ENCODE assay signal across 27 cellular contexts in the genomic region with DNA sequence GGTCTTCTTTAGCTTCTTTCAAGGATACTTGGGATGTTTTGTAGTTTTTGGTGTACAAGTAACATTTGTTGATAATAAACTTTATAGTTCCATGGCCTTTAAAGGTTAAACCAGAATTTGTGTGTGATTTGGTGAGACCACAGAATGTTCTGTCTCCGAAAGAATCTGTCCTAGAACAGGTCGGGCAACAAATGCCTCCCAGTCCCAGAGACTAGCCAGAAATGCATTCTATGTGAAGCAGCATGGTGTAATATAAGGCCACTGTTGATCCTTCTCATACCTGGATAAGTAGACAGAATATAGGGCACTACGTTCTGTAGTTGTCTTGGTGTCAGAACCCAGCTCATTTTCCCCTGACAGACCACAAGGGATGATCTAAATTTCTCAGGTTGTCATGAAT. TPM values are rescaled to one million over a fixed set of nuclear protein-coding genes. Genes with fewer than 3 reads are reported as not detected.
A peak's percentile ranks its signal among the peaks of the same experiment; 100 is the strongest.
DNase-seq lines count a peak whose midpoint lies in the region; ATAC-seq, FAIRE-seq and TF ChIP-seq lines count a peak whose summit lies in the region.
"Had no signal": no experiment of that assay in that cellular context is flagged by ENCODE, and none has a peak within 500 bp of the region (broad histone marks: within the 10 kb centered on the region; RNA-seq: fewer than 3 reads in every experiment).

No MANE protein-coding gene starts in this region.

- no peaks in the 10 kb centered on the region for H3K36me3 Mint-ChIP-seq in activated CD4-positive, alpha-beta T cell treated with anti-CD3 and anti-CD28 coated beads, Interleukin-2, amount 10 ng/mL, durations not matched to agents 24 days and 14 days (ENCODE audit: low read depth)
- H3K36me3 Mint-ChIP-seq: CD14-positive monocyte had no signal

- H2BK12ac ChIP-seq in trophoblast cell (ENCODE audit: low read length) = no peak overlapping the region

- no peak overlapping the region for H3K23ac ChIP-seq in trophoblast cell (ENCODE audit: low read length)

- H3K36me3 ChIP-seq in bronchial epithelial cell (ENCODE audit: control insufficient read depth, insufficient read depth, low read length) = no peaks in the 10 kb centered on the region
- H3K36me3 ChIP-seq in trophoblast cell (ENCODE audit: control insufficient read depth in 1 of 2, insufficient read depth in 2 of 2, low read length in 2 of 2) = no peaks in the 10 kb centered on the region
- H3K36me3 ChIP-seq: BE2C; BLaER1 treated with 17β-estradiol and CSF1 and Interleukin-3, amounts not matched to agents 10 nM and 100 nM had no signal

- no peak overlapping the region for H4K12ac ChIP-seq in trophoblast cell (ENCODE audit: low read depth, low read length)

- H3K4me3 ChIP-seq in bronchial epithelial cell (ENCODE audit: low read depth, low read length) (no peak overlapping the region), trophoblast cell (ENCODE audit: low read depth, low read length) (no peak overlapping the region)
- H3K4me3 ChIP-seq: A549; BLaER1 treated with 17β-estradiol and CSF1 and Interleukin-3, amounts not matched to agents 10 nM and 100 nM; GM23248 had no signal

- WGBS in trophoblast cell (ENCODE audit: extremely low coverage, insufficient coverage, insufficient read length) = no CpG with 5 or more reads among the region's 3 CpGs

- H4K8ac ChIP-seq in trophoblast cell (ENCODE audit: low read depth, low read length) = no peak overlapping the region

- no peaks in the 10 kb centered on the region for H3K79me2 ChIP-seq in trophoblast cell (ENCODE audit: control insufficient read depth, insufficient read depth, low read length, poor library complexity)

- no peak overlapping the region for H3K27ac ChIP-seq in trophoblast cell (ENCODE audit: low read depth, low read length)
- H3K27ac ChIP-seq: A549; BLaER1 treated with 17β-estradiol and CSF1 and Interleukin-3, amounts not matched to agents 10 nM and 100 nM; GM23248 had no signal

- no peak for TF ChIP-seq CTCF in bronchial epithelial cell (IDR thresholded peaks at IDR 0.05; ENCODE audit: insufficient read depth, low read length, severe bottlenecking)

- FAIRE-seq in bronchial epithelial cell (lab: Jason Lieb, UNC) = peak; percentile 40
- FAIRE-seq: A549, D721Med, GM12891, GM18507, H1 had no signal

- H3K4ac ChIP-seq in trophoblast cell (ENCODE audit: low read depth, low read length) = no peak overlapping the region

- no peaks in the 10 kb centered on the region for H3K9me3 Mint-ChIP-seq in activated CD4-positive, alpha-beta T cell treated with anti-CD3 and anti-CD28 coated beads, Interleukin-2, amount 10 ng/mL, durations not matched to agents 24 days and 14 days
- H3K9me3 Mint-ChIP-seq: CD4-positive, alpha-beta T cell; CD8-positive, alpha-beta memory T cell had no signal

- H3K14ac ChIP-seq in trophoblast cell (ENCODE audit: low read length) = no peak overlapping the region

- H3K4me1 Mint-ChIP-seq in activated CD4-positive, alpha-beta T cell treated with anti-CD3 and anti-CD28 coated beads, Interleukin-2, amount 10 ng/mL, durations not matched to agents 24 days and 14 days = peaks cover 3% of the 10 kb centered on the region

- no peak overlapping the region for H2BK5ac ChIP-seq in trophoblast cell (ENCODE audit: low read depth, low read length, poor library complexity)

- H3K4me3 Mint-ChIP-seq in activated CD4-positive, alpha-beta T cell treated with anti-CD3 and anti-CD28 coated beads, Interleukin-2, amount 10 ng/mL, durations not matched to agents 24 days and 14 days = no peak overlapping the region
- H3K4me3 Mint-ChIP-seq: CD14-positive monocyte; CD4-positive, alpha-beta T cell; CD8-positive, alpha-beta memory T cell had no signal

- no peaks in the 10 kb centered on the region for H3K27me3 ChIP-seq in bronchial epithelial cell (ENCODE audit: control insufficient read depth, insufficient read depth, low read length)
- H3K27me3 ChIP-seq in trophoblast cell (ENCODE audit: insufficient read depth, low read length) = no peaks in the 10 kb centered on the region
- H3K27me3 ChIP-seq: BLaER1 treated with 17β-estradiol and CSF1 and Interleukin-3, amounts not matched to agents 10 nM and 100 nM had no signal

- H3K79me1 ChIP-seq in trophoblast cell (ENCODE audit: low read length) = no peaks in the 10 kb centered on the region

- H2AFZ ChIP-seq in trophoblast cell (ENCODE audit: insufficient read depth, low read length, poor library complexity) = no peak overlapping the region
- H2AFZ ChIP-seq: GM23248 had no signal

- ATAC-seq in GM21367 (IDR thresholded peaks at IDR 0.05; ENCODE audit: unreplicated experiment) (no peak), GM21786 (IDR thresholded peaks at IDR 0.05; ENCODE audit: unreplicated experiment) (no peak)
- ATAC-seq: A549 had no signal

- H4K91ac ChIP-seq in trophoblast cell (ENCODE audit: low read depth, low read length) = no peak overlapping the region

- no peaks in the 10 kb centered on the region for H3K9me3 ChIP-seq in trophoblast cell (ENCODE audit: insufficient read depth, low read depth, low read length)
- H3K9me3 ChIP-seq: A549; BE2C; BLaER1 treated with 17β-estradiol and CSF1 and Interleukin-3, amounts not matched to agents 10 nM and 100 nM had no signal

- H3K4me2 ChIP-seq in trophoblast cell (ENCODE audit: low read length) = no peak overlapping the region
- H3K4me2 ChIP-seq: A549; BLaER1 treated with 17β-estradiol and CSF1 and Interleukin-3, amounts not matched to agents 10 nM and 100 nM had no signal

- peaks cover 0 to 2% of the 10 kb centered on the region in 2 experiments for H3K4me1 ChIP-seq in trophoblast cell (ENCODE audit: control insufficient read depth in 1 of 2, insufficient read depth in 2 of 2, low read length in 2 of 2)
- H3K4me1 ChIP-seq: BE2C had no signal

- intact Hi-C loops in activated CD4-positive, alpha-beta T cell treated with anti-CD3 and anti-CD28 coated beads, Interleukin-2, amount 10 ng/mL, durations not matched to agents 24 days and 14 days (cut with micrococcal nuclease) = no loop called here

- H2BK120ac ChIP-seq in trophoblast cell (ENCODE audit: insufficient read depth, low read length, poor library complexity) = no peak overlapping the region

- DNase-seq in activated CD4-positive, alpha-beta T cell treated with anti-CD3 and anti-CD28 coated beads, Interleukin-2, amount 10 ng/mL, durations not matched to agents 24 days and 14 days = peak; percentile 10
- no peak for DNase-seq in activated CD4-positive, alpha-beta T cell treated with anti-CD3 and anti-CD28 coated beads for 4 hours
- DNase-seq in bronchial epithelial cell (ENCODE audit: low read depth) (no peak), trophoblast cell (peak; percentile 57 to 84), DMS 273 treated with DMSO at 0.1 percent for 48 hours (lab: John Stamatoyannopoulos, UW) (no peak)
- DNase-seq: 8988T; ACHN; AML-193; BE2C; CD4-positive, alpha-beta T cell; CD8-positive, alpha-beta memory T cell; DMS53; DMS79 treated with DMSO at 0.1 percent for 48 hours; GF-D8; GM23248; H7; HCEC 1CT had no signal

- no peak overlapping the region for H3K9ac ChIP-seq in trophoblast cell (ENCODE audit: low read length)
- H3K9ac ChIP-seq: BLaER1 treated with 17β-estradiol and CSF1 and Interleukin-3, amounts not matched to agents 10 nM and 100 nM; GM23248 had no signal

- H3K27me3 Mint-ChIP-seq in activated CD4-positive, alpha-beta T cell treated with anti-CD3 and anti-CD28 coated beads, Interleukin-2, amount 10 ng/mL, durations not matched to agents 24 days and 14 days = peaks cover 31% of the 10 kb centered on the region
- H3K27me3 Mint-ChIP-seq: CD8-positive, alpha-beta memory T cell had no signal

- H2AK5ac ChIP-seq in trophoblast cell (ENCODE audit: low read length) = no peak overlapping the region

- H3K18ac ChIP-seq in trophoblast cell (ENCODE audit: low read length) = no peak overlapping the region

- no peak overlapping the region for H3K27ac Mint-ChIP-seq in activated CD4-positive, alpha-beta T cell treated with anti-CD3 and anti-CD28 coated beads, Interleukin-2, amount 10 ng/mL, durations not matched to agents 24 days and 14 days
- H3K27ac Mint-ChIP-seq: CD14-positive monocyte; CD4-positive, alpha-beta T cell; CD8-positive, alpha-beta memory T cell had no signal

RNA-seq across cellular contexts. Expression of a gene that starts 10.0 kb away (rescaled TPM):
- total RNA-seq in activated CD4-positive, alpha-beta T cell treated with anti-CD3 and anti-CD28 coated beads, Interleukin-2, amount 10 ng/mL, durations not matched to agents 24 days and 14 days = not detected in 2 replicates
- total RNA-seq in bronchial epithelial cell = 0.53 and 6.8 TPM in 2 replicates
- 1.7 and 1.8 TPM in 2 replicates for polyA plus RNA-seq in trophoblast cell (2013)
- total RNA-seq: CD4-positive, alpha-beta T cell; G401 had no signal
- polyA plus RNA-seq: CD14-positive monocyte had no signal

RNA-seq across cellular contexts. Expression of a gene that starts 50.5 kb away (rescaled TPM):
- total RNA-seq in activated CD4-positive, alpha-beta T cell treated with anti-CD3 and anti-CD28 coated beads, Interleukin-2, amount 10 ng/mL, durations not matched to agents 24 days and 14 days = 88.6 and 91.1 TPM in 2 replicates
- 14.0 and 14.5 TPM in 2 replicates for total RNA-seq in bronchial epithelial cell
- 32.1 TPM in 2 replicates for polyA plus RNA-seq in trophoblast cell (2013)

RNA-seq across cellular contexts. Expression of a gene that starts 59.3 kb away (rescaled TPM):
- 199 and 203 TPM in 2 replicates for total RNA-seq in activated CD4-positive, alpha-beta T cell treated with anti-CD3 and anti-CD28 coated beads, Interleukin-2, amount 10 ng/mL, durations not matched to agents 24 days and 14 days
- 134 and 164 TPM in 2 replicates for total RNA-seq in bronchial epithelial cell
- 213 and 218 TPM in 2 replicates for polyA plus RNA-seq in trophoblast cell (2013)

Comparison
In these comparisons a context has a peak if more than half of its experiments do, and no peak if none do; other contexts are left out.
1. DNase-seq: peak in activated CD4-positive, alpha-beta T cell treated with anti-CD3 and anti-CD28 coated beads, Interleukin-2, amount 10 ng/mL, durations not matched to agents 24 days and 14 days (single experiment) and trophoblast cell (2 of 2); none in activated CD4-positive, alpha-beta T cell treated with anti-CD3 and anti-CD28 coated beads for 4 hours (0 of 2), bronchial epithelial cell (single experiment) and DMS 273 treated with DMSO at 0.1 percent for 48 hours (single experiment).